30 cellular contexts compared by ENCODE assay signal in genomic region chr3:76245622-76246021, GRCh38.
"Had no signal": no experiment of that assay in that cellular context is flagged by ENCODE, and none has a peak within 500 bp of the region (broad histone marks: within the 10 kb centered on the region; RNA-seq: fewer than 3 reads in every experiment).

No MANE protein-coding gene starts in this region.

- FAIRE-seq: keratinocyte, pancreas had no signal

- DNase-seq: kidney glomerular epithelial cell; left cardiac atrium; lower lobe of right lung; mammary epithelial cell; mesenchymal stem cell; naive thymus-derived CD8-positive, alpha-beta T cell; nucleus accumbens; pancreas; posterior cingulate gyrus; retina; right cardiac atrium; stimulated activated CD4-positive, alpha-beta T cell treated with anti-CD3 and anti-CD28 coated beads, Interleukin-12 subunit alpha, Interleukin-12 subunit beta, amount 100 ng/mL, for 4 hours; stimulated activated CD4-positive, alpha-beta T cell treated with anti-CD3 and anti-CD28 coated beads, Interleukin-15, amount 100 ng/mL, for 24 hours; stimulated activated CD4-positive, alpha-beta T cell treated with anti-CD3 and anti-CD28 coated beads, Interleukin-2, amount 100 ng/mL, for 24 hours; stimulated activated CD4-positive, alpha-beta T cell treated with anti-CD3 and anti-CD28 coated beads, Interleukin-4, amount 100 ng/mL, for 1 hour; stimulated activated naive B cell treated with anti-CD40 and anti-IgM and Interleukin-4, amounts not matched to agents 10 μg/mL and 1 μg/mL and 100 μg/mL, for 72 hours; stimulated activated naive CD8-positive, alpha-beta T cell treated with anti-CD3 and anti-CD28 coated beads, Interleukin-15, Interleukin-2, amounts not matched to agents 100 U/mL and 50 U/mL, for 24 hours; stomach; testis; thyroid gland; transverse colon had no signal

- H3K27ac Mint-ChIP-seq: naive thymus-derived CD8-positive, alpha-beta T cell; stimulated activated naive B cell treated with anti-CD40 and anti-IgM and Interleukin-4, amounts not matched to agents 10 μg/mL and 1 μg/mL and 100 μg/mL, for 72 hours had no signal

- H3K4me1 Mint-ChIP-seq: naive thymus-derived CD8-positive, alpha-beta T cell; nephron; neural crest cell; stimulated activated naive B cell treated with anti-CD40 and anti-IgM and Interleukin-4, amounts not matched to agents 10 μg/mL and 1 μg/mL and 100 μg/mL, for 72 hours had no signal

- H3K27me3 Mint-ChIP-seq: naive thymus-derived CD8-positive, alpha-beta T cell; stimulated activated naive B cell treated with anti-CD40 and anti-IgM and Interleukin-4, amounts not matched to agents 10 μg/mL and 1 μg/mL and 100 μg/mL, for 72 hours had no signal

- H3K36me3 Mint-ChIP-seq: naive thymus-derived CD8-positive, alpha-beta T cell; stimulated activated naive B cell treated with anti-CD40 and anti-IgM and Interleukin-4, amounts not matched to agents 10 μg/mL and 1 μg/mL and 100 μg/mL, for 72 hours had no signal

- H3K4me3 Mint-ChIP-seq: naive thymus-derived CD8-positive, alpha-beta T cell; nephron; neural crest cell; stimulated activated naive B cell treated with anti-CD40 and anti-IgM and Interleukin-4, amounts not matched to agents 10 μg/mL and 1 μg/mL and 100 μg/mL, for 72 hours had no signal

- H3K9me3 ChIP-seq: lower lobe of right lung, pancreas, prostate gland, testis, thyroid gland, transverse colon, upper lobe of left lung, vagina had no signal

- ATAC-seq: left cardiac atrium; left lobe of liver; naive thymus-derived CD8-positive, alpha-beta T cell; pancreas; right cardiac atrium; sciatic nerve; stimulated activated naive B cell treated with anti-CD40 and anti-IgM and Interleukin-4, amounts not matched to agents 10 μg/mL and 1 μg/mL and 100 μg/mL, for 72 hours; stimulated activated naive CD8-positive, alpha-beta T cell treated with anti-CD3 and anti-CD28 coated beads, Interleukin-15, Interleukin-2, amounts not matched to agents 100 U/mL and 50 U/mL, for 24 hours had no signal

- H3K27me3 ChIP-seq: pancreas, stomach, testis, thyroid gland, transverse colon, upper lobe of left lung, vagina had no signal

- H3K9me3 Mint-ChIP-seq: neural crest cell; stimulated activated naive B cell treated with anti-CD40 and anti-IgM and Interleukin-4, amounts not matched to agents 10 μg/mL and 1 μg/mL and 100 μg/mL, for 72 hours had no signal

- H3K36me3 ChIP-seq: lower lobe of right lung, pancreas, prostate gland, stomach, thyroid gland, transverse colon, upper lobe of left lung, vagina had no signal

- H3K4me1 ChIP-seq: lower lobe of right lung, pancreas, prostate gland, stomach, testis, thyroid gland, transverse colon, vagina had no signal

- H3K4me3 ChIP-seq: lower lobe of right lung, pancreas, prostate gland, skin epidermis, stomach, testis, thyroid gland, transverse colon, upper lobe of left lung, vagina had no signal

- H3K27ac ChIP-seq: lower lobe of right lung, pancreas, prostate gland, skin epidermis, stomach, testis, thyroid gland, transverse colon, upper lobe of left lung, vagina had no signal
